Comparison of ENCODE assay signal across 14 cellular contexts in the genomic region with DNA sequence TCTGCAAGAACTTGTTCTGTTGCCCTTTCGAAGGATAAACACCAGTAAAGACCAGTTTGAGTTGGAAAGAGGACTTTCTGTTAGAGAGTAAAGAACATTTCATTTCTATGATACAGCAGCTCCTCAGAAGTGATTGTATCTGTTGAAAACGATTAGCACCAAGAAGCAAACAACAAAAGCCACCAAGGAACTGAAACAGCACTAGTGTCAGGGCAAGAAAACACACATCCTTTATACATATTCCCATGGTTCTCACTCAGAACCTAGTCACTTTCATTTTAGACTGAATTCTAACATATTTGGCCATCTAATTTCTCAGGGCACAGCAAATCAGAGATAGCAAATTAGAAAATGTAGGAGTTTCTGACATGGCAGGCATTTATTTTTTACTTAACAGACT.
DNase-seq lines count a peak whose midpoint lies in the region; ATAC-seq lines count a peak whose summit lies in the region.
"Had no signal": no experiment of that assay in that cellular context is flagged by ENCODE, and none has a peak within 500 bp of the region (broad histone marks: within the 10 kb centered on the region; RNA-seq: fewer than 3 reads in every experiment).

No MANE protein-coding gene starts in this region.

- H3K4me3 Mint-ChIP-seq in activated CD4-positive, alpha-beta T cell treated with anti-CD3 and anti-CD28 coated beads, Interleukin-2, amount 10 ng/mL, durations not matched to agents 7 days and 5 days = no peak overlapping the region

- POLR2A ChIA-PET in activated CD4-positive, alpha-beta T cell treated with anti-CD3 and anti-CD28 coated beads, Interleukin-2, amount 10 ng/mL, durations not matched to agents 7 days and 5 days (lab: Charles Lee) = no interaction called here

- peak overlapping the region; percentile 63 for H3K27ac Mint-ChIP-seq in activated CD4-positive, alpha-beta T cell treated with anti-CD3 and anti-CD28 coated beads, Interleukin-2, amount 10 ng/mL, durations not matched to agents 7 days and 5 days
- H3K27ac Mint-ChIP-seq: progenitor cell of endocrine pancreas had no signal

- ATAC-seq in GM21529 (IDR thresholded peaks at IDR 0.05; ENCODE audit: unreplicated experiment) = peak; percentile 69
- ATAC-seq in HG03571 (IDR thresholded peaks at IDR 0.05; ENCODE audit: unreplicated experiment) = peak; percentile 44
- ATAC-seq: A549, HepG2 had no signal

- H3K9me3 Mint-ChIP-seq in activated CD4-positive, alpha-beta T cell treated with anti-CD3 and anti-CD28 coated beads, Interleukin-2, amount 10 ng/mL, durations not matched to agents 7 days and 5 days = no peaks in the 10 kb centered on the region

- no peak for DNase-seq in activated CD4-positive, alpha-beta T cell treated with anti-CD3 and anti-CD28 coated beads, Interleukin-2, amount 10 ng/mL, durations not matched to agents 7 days and 5 days
- no peak for DNase-seq in activated CD4-positive, alpha-beta T cell treated with anti-CD3 and anti-CD28 coated beads for 4 hours
- peak; percentile 20 for DNase-seq in renal cortical epithelial cell (ENCODE audit: low read depth)
- no peak for DNase-seq in NCI-H748 treated with DMSO at 0.1 percent for 48 hours (lab: John Stamatoyannopoulos, UW)
- no peak for DNase-seq in mesenteric fat pad (ENCODE audit: low spot score)
- DNase-seq in hepatic stellate cell (ENCODE audit: low spot score) = no peak
- DNase-seq: hypothalamus, mesendoderm, NCI-H187 treated with DMSO at 0.1 percent for 48 hours had no signal

- CTCF ChIA-PET in activated CD4-positive, alpha-beta T cell treated with anti-CD3 and anti-CD28 coated beads, Interleukin-2, amount 10 ng/mL, durations not matched to agents 7 days and 5 days (lab: Charles Lee) = no interaction called here

- no peaks in the 10 kb centered on the region for H3K27me3 Mint-ChIP-seq in activated CD4-positive, alpha-beta T cell treated with anti-CD3 and anti-CD28 coated beads, Interleukin-2, amount 10 ng/mL, durations not matched to agents 7 days and 5 days
- H3K27me3 Mint-ChIP-seq: progenitor cell of endocrine pancreas had no signal

- H3K36me3 Mint-ChIP-seq in activated CD4-positive, alpha-beta T cell treated with anti-CD3 and anti-CD28 coated beads, Interleukin-2, amount 10 ng/mL, durations not matched to agents 7 days and 5 days (ENCODE audit: low read depth) = peaks cover 7% of the 10 kb centered on the region

- H3K4me1 Mint-ChIP-seq in activated CD4-positive, alpha-beta T cell treated with anti-CD3 and anti-CD28 coated beads, Interleukin-2, amount 10 ng/mL, durations not matched to agents 7 days and 5 days = peaks cover 14% of the 10 kb centered on the region
